Comparison of ENCODE assay signal across 11 cellular contexts in genomic region chrX:110310896-110311295, GRCh38. TPM values are rescaled to one million over a fixed set of nuclear protein-coding genes. Genes with fewer than 3 reads are reported as not detected.
DNase-seq lines count a peak whose midpoint lies in the region; ATAC-seq and TF ChIP-seq lines count a peak whose summit lies in the region.
"Had no signal": no experiment of that assay in that cellular context is flagged by ENCODE, and none has a peak within 500 bp of the region (broad histone marks: within the 10 kb centered on the region; RNA-seq: fewer than 3 reads in every experiment).

No MANE protein-coding gene starts in this region.

- 50% methylated on average over 1 of the region's 1 CpG for WGBS in SK-N-SH (ENCODE audit: low lambda C conversion rate)

- H2AFZ ChIP-seq in SK-N-SH (ENCODE audit: low read depth) = no peak overlapping the region

- ATAC-seq in activated CD8-positive, alpha-beta memory T cell treated with anti-CD3 and anti-CD28 coated beads, Interleukin-2, amount 10 ng/mL, durations not matched to agents 7 days and 5 days = peak; percentile 67
- ATAC-seq in HG03442 (IDR thresholded peaks at IDR 0.05; ENCODE audit: unreplicated experiment) (peak; percentile 88), left lung (no peak)
- ATAC-seq in stimulated activated memory B cell treated with anti-CD40 and anti-IgM and Interleukin-4, amounts not matched to agents 10 μg/mL and 1 μg/mL and 100 μg/mL, for 72 hours = peak; percentile 58

- no peak for TF ChIP-seq EP300 in SK-N-SH (IDR thresholded peaks at IDR 0.05; ENCODE audit: borderline replicate concordance in 1 of 2, low read depth in 1 of 2, low read length in 1 of 2)

- H3K9me3 ChIP-seq in SK-N-SH (no peaks in the 10 kb centered on the region), left lung (no peaks in the 10 kb centered on the region)

- H3K27ac ChIP-seq in SK-N-SH (ENCODE audit: low read depth in 2 of 2, low read length in 1 of 2) = no peak overlapping the region
- H3K27ac ChIP-seq in left lung = no peak overlapping the region
- H3K27ac ChIP-seq: cardiac muscle cell had no signal

- H3K79me2 ChIP-seq in SK-N-SH (ENCODE audit: insufficient read depth) = peaks cover 29% of the 10 kb centered on the region

- H3K4me3 Mint-ChIP-seq in activated CD8-positive, alpha-beta memory T cell treated with anti-CD3 and anti-CD28 coated beads, Interleukin-2, amount 10 ng/mL, durations not matched to agents 7 days and 5 days = no peak overlapping the region
- H3K4me3 Mint-ChIP-seq in stimulated activated memory B cell treated with anti-CD40 and anti-IgM and Interleukin-4, amounts not matched to agents 10 μg/mL and 1 μg/mL and 100 μg/mL, for 72 hours = no peak overlapping the region
- H3K4me3 Mint-ChIP-seq: IgD-negative memory B cell had no signal

- H3K4me2 ChIP-seq in SK-N-SH = no peak overlapping the region

- no peaks in the 10 kb centered on the region for H3K9me3 Mint-ChIP-seq in activated CD8-positive, alpha-beta memory T cell treated with anti-CD3 and anti-CD28 coated beads, Interleukin-2, amount 10 ng/mL, durations not matched to agents 7 days and 5 days (ENCODE audit: low read depth)
- no peaks in the 10 kb centered on the region for H3K9me3 Mint-ChIP-seq in stimulated activated memory B cell treated with anti-CD40 and anti-IgM and Interleukin-4, amounts not matched to agents 10 μg/mL and 1 μg/mL and 100 μg/mL, for 72 hours
- H3K9me3 Mint-ChIP-seq: IgD-negative memory B cell had no signal

- peaks cover 38% of the 10 kb centered on the region for H3K4me1 Mint-ChIP-seq in activated CD8-positive, alpha-beta memory T cell treated with anti-CD3 and anti-CD28 coated beads, Interleukin-2, amount 10 ng/mL, durations not matched to agents 7 days and 5 days
- H3K4me1 Mint-ChIP-seq in stimulated activated memory B cell treated with anti-CD40 and anti-IgM and Interleukin-4, amounts not matched to agents 10 μg/mL and 1 μg/mL and 100 μg/mL, for 72 hours = peaks cover 21% of the 10 kb centered on the region

- peaks cover 4% of the 10 kb centered on the region for H3F3A ChIP-seq in SK-N-SH (replicated peaks; ENCODE audit: insufficient read depth)

- H3K27me3 ChIP-seq in SK-N-SH (ENCODE audit: insufficient read depth) = no peaks in the 10 kb centered on the region
- H3K27me3 ChIP-seq in left lung = peaks cover 0 to 5% of the 10 kb centered on the region in 2 donors
- H3K27me3 ChIP-seq: cardiac muscle cell had no signal

- H4K20me1 ChIP-seq in SK-N-SH (ENCODE audit: insufficient read depth) = no peaks in the 10 kb centered on the region

- no peaks in the 10 kb centered on the region for H3K36me3 ChIP-seq in SK-N-SH (replicated peaks in 1 of 2; ENCODE audit: control insufficient read depth in 1 of 2, insufficient read depth in 2 of 2, low read length in 1 of 2)
- no peaks in the 10 kb centered on the region for H3K36me3 ChIP-seq in left lung
- H3K36me3 ChIP-seq: cardiac muscle cell had no signal

- H3K27ac Mint-ChIP-seq in activated CD8-positive, alpha-beta memory T cell treated with anti-CD3 and anti-CD28 coated beads, Interleukin-2, amount 10 ng/mL, durations not matched to agents 7 days and 5 days = no peak overlapping the region
- peak overlapping the region; percentile 19 for H3K27ac Mint-ChIP-seq in stimulated activated memory B cell treated with anti-CD40 and anti-IgM and Interleukin-4, amounts not matched to agents 10 μg/mL and 1 μg/mL and 100 μg/mL, for 72 hours
- H3K27ac Mint-ChIP-seq: IgD-negative memory B cell had no signal

- POLR2A ChIA-PET in SK-N-SH (lab: Yijun Ruan, JAX) = no interaction called here

- no peak overlapping the region for H3K9ac ChIP-seq in SK-N-SH

- TF ChIP-seq CTCF in SK-N-SH (IDR thresholded peaks at IDR 0.05) (no peak), left lung (IDR thresholded peaks at IDR 0.05) (no peak)

- peaks cover 4% of the 10 kb centered on the region for H3K36me3 Mint-ChIP-seq in activated CD8-positive, alpha-beta memory T cell treated with anti-CD3 and anti-CD28 coated beads, Interleukin-2, amount 10 ng/mL, durations not matched to agents 7 days and 5 days
- no peaks in the 10 kb centered on the region for H3K36me3 Mint-ChIP-seq in stimulated activated memory B cell treated with anti-CD40 and anti-IgM and Interleukin-4, amounts not matched to agents 10 μg/mL and 1 μg/mL and 100 μg/mL, for 72 hours
- H3K36me3 Mint-ChIP-seq: IgD-negative memory B cell had no signal

- CTCF ChIA-PET in activated CD8-positive, alpha-beta memory T cell treated with anti-CD3 and anti-CD28 coated beads, Interleukin-2, amount 10 ng/mL, durations not matched to agents 7 days and 5 days (lab: Charles Lee) = no interaction called here
- CTCF ChIA-PET in SK-N-SH (lab: Yijun Ruan, JAX) = interaction anchor here (1.2 to 1.8 kb wide), 2 partner anchors 102 to 164 kb away, joined by 3 to 5 read pairs; no protein-coding TSS in a partner anchor

- no peaks in the 10 kb centered on the region for H3K27me3 Mint-ChIP-seq in activated CD8-positive, alpha-beta memory T cell treated with anti-CD3 and anti-CD28 coated beads, Interleukin-2, amount 10 ng/mL, durations not matched to agents 7 days and 5 days
- H3K27me3 Mint-ChIP-seq in stimulated activated memory B cell treated with anti-CD40 and anti-IgM and Interleukin-4, amounts not matched to agents 10 μg/mL and 1 μg/mL and 100 μg/mL, for 72 hours = no peaks in the 10 kb centered on the region
- H3K27me3 Mint-ChIP-seq: IgD-negative memory B cell had no signal

- no peaks in the 10 kb centered on the region; a peak in 2 of 4 replicates for H3K4me1 ChIP-seq in SK-N-SH (ENCODE audit: control insufficient read depth in 1 of 2, insufficient read depth in 2 of 2, low read depth in 1 of 2, low read length in 1 of 2)
- H3K4me1 ChIP-seq in left lung = peaks cover 0 to 4% of the 10 kb centered on the region in 2 donors

- DNase-seq in activated CD8-positive, alpha-beta memory T cell treated with anti-CD3 and anti-CD28 coated beads, Interleukin-2, amount 10 ng/mL, durations not matched to agents 7 days and 5 days = peak; percentile 55
- DNase-seq in activated CD8-positive, alpha-beta memory T cell treated with anti-CD3 and anti-CD28 coated beads for 24 hours = no peak
- peak; percentile 26 for DNase-seq in activated naive CD4-positive, alpha-beta T cell treated with anti-CD3 and anti-CD28 coated beads, Interleukin-2, amount 50 U/mL, for 16 hours
- DNase-seq in SK-N-SH = no peak
- DNase-seq in KBM-7 = no peak
- no peak for DNase-seq in left lung

- TF ChIP-seq RAD21 in SK-N-SH (IDR thresholded peaks at IDR 0.05; ENCODE audit: low read length) = no peak

- no peaks in the 10 kb centered on the region for H3K9me2 ChIP-seq in SK-N-SH

- in situ Hi-C loops in KBM-7 (cut with MboI; ENCODE audit: low pct_unique_long_range_greater_than_20kb, low sequenced_read_pairs) = no loop called here

- intact Hi-C loops in left lung (cut with DNase I) = no loop called here

- no peak overlapping the region for H3K4me3 ChIP-seq in SK-N-SH (ENCODE audit: low read depth in 2 of 2, low read length in 1 of 2)
- no peak overlapping the region for H3K4me3 ChIP-seq in left lung
- H3K4me3 ChIP-seq: cardiac muscle cell had no signal

TF ChIP-seq in SK-N-SH, 30 proteins besides CTCF, POLR2A, EP300 and RAD21 (continues in another document):
- TF ChIP-seq USF2 (IDR thresholded peaks at IDR 0.05; ENCODE audit: borderline replicate concordance, low read depth, low read length) (no peak), CHD2 (IDR thresholded peaks at IDR 0.05; ENCODE audit: low read length, partially characterized antibody) (no peak), SIN3A (IDR thresholded peaks at IDR 0.05; ENCODE audit: borderline replicate concordance, low read depth, low read length) (no peak), FOXM1 (IDR thresholded peaks at IDR 0.05; ENCODE audit: low read depth) (no peak), NFIC (IDR thresholded peaks at IDR 0.05; ENCODE audit: borderline replicate concordance) (no peak), ZBTB33 (IDR thresholded peaks at IDR 0.05; ENCODE audit: borderline replicate concordance, low read depth) (no peak), TCF12 (IDR thresholded peaks at IDR 0.05) (no peak), ELF1 (IDR thresholded peaks at IDR 0.05) (no peak), YY1 (IDR thresholded peaks at IDR 0.05; ENCODE audit: low read depth) (no peak), RCOR1 (IDR thresholded peaks at IDR 0.05; ENCODE audit: low read length) (no peak)

RNA-seq across cellular contexts. Expression of gene AMMECR1, which starts 7.0 kb away (rescaled TPM):
- 10 to 100 TPM in 1 of 2 experiments, 1 to 10 TPM in 1; 8.8 to 10.1 TPM for total RNA-seq in activated CD8-positive, alpha-beta memory T cell treated with anti-CD3 and anti-CD28 coated beads, Interleukin-2, amount 10 ng/mL, durations not matched to agents 7 days and 5 days
- polyA plus RNA-seq in SK-N-SH (2012; rRNA removed) = 1.3 and 1.8 TPM in 2 replicates
- polyA plus RNA-seq in SK-N-SH (2012; cell fraction: cytosol; rRNA removed) = 1.4 and 2.0 TPM in 2 replicates
- polyA plus RNA-seq in SK-N-SH (2012; cell fraction: nucleus; rRNA removed) = 3.2 and 3.7 TPM in 2 replicates
- total RNA-seq in left lung = 10 to 100 TPM in 1 of 2 donors, 1 to 10 TPM in 1; 8.9 to 11.4 TPM

RNA-seq across cellular contexts. Expression of gene RTL9, which starts 47.8 kb away (rescaled TPM):
- total RNA-seq in activated CD8-positive, alpha-beta memory T cell treated with anti-CD3 and anti-CD28 coated beads, Interleukin-2, amount 10 ng/mL, durations not matched to agents 7 days and 5 days = not detected
- polyA plus RNA-seq in SK-N-SH (2012; rRNA removed) = 0.02 and 0.05 TPM in 2 replicates
- 0.03 and 0.05 TPM in 2 replicates for polyA plus RNA-seq in SK-N-SH (2012; cell fraction: cytosol; rRNA removed)
- 0.11 and 0.19 TPM in 2 replicates for polyA plus RNA-seq in SK-N-SH (2012; cell fraction: nucleus; rRNA removed)
- under 1 TPM; 0.24 to 0.70 TPM for total RNA-seq in left lung
- total RNA-seq: pulmonary artery endothelial cell had no signal
- polyA plus RNA-seq: IgD-negative memory B cell had no signal

Comparison
In these comparisons a context has a peak if more than half of its experiments do, and no peak if none do; other contexts are left out.
1. DNase-seq: peak in activated CD8-positive, alpha-beta memory T cell treated with anti-CD3 and anti-CD28 coated beads, Interleukin-2, amount 10 ng/mL, durations not matched to agents 7 days and 5 days (single experiment) and activated naive CD4-positive, alpha-beta T cell treated with anti-CD3 and anti-CD28 coated beads, Interleukin-2, amount 50 U/mL, for 16 hours (single experiment); none in activated CD8-positive, alpha-beta memory T cell treated with anti-CD3 and anti-CD28 coated beads for 24 hours (single experiment), SK-N-SH (single experiment), KBM-7 (single experiment) and left lung (0 of 2).